Comparison of ENCODE assay signal across 11 cellular contexts in the genomic region with DNA sequence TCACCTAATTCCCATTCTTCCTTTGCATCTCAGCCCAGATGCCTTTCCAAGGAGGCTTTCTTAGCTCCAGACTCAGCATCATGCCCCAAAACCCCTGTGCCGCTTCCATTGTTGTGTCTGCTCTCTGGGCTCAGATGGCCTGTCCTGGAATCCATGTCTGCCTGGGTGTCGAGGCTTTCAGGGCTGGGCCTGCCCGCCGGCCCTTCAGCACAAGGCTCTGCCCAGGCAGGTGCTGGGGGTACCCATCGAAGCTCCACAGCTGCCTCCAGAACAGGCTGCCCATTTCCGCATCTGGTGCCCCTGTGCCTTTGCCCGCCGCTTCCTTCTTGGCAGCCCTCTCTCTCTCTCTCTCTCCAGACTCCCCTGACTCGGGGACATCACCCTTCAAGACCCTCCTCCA. TPM values are rescaled to one million over a fixed set of nuclear protein-coding genes. Genes with fewer than 3 reads are reported as not detected.
DNase-seq lines count a peak whose midpoint lies in the region; ATAC-seq and TF ChIP-seq lines count a peak whose summit lies in the region.
"Had no signal": no experiment of that assay in that cellular context is flagged by ENCODE, and none has a peak within 500 bp of the region (broad histone marks: within the 10 kb centered on the region; RNA-seq: fewer than 3 reads in every experiment).

No MANE protein-coding gene starts in this region.

- H3K9me3 Mint-ChIP-seq in activated T-cell treated with anti-CD3 and anti-CD28 coated beads, Interleukin-2, amount 50 U/mL, for 24 hours: no peaks in the 10 kb centered on the region
- H3K9me3 Mint-ChIP-seq in activated CD8-positive, alpha-beta T cell treated with anti-CD3 and anti-CD28 coated beads for 36 hours: no peaks in the 10 kb centered on the region

- no peak overlapping the region for H3K27ac ChIP-seq in suprapubic skin
- H3K27ac ChIP-seq in transverse colon: no peak overlapping the region
- H3K27ac ChIP-seq: upper lobe of left lung had no signal

- peaks cover 3% of the 10 kb centered on the region for H3K36me3 Mint-ChIP-seq in activated T-cell treated with anti-CD3 and anti-CD28 coated beads, Interleukin-2, amount 50 U/mL, for 24 hours (ENCODE audit: low read depth)
- peaks cover 5% of the 10 kb centered on the region for H3K36me3 Mint-ChIP-seq in activated CD8-positive, alpha-beta T cell treated with anti-CD3 and anti-CD28 coated beads for 36 hours (ENCODE audit: low read depth)

- intact Hi-C loops in activated CD8-positive, alpha-beta T cell treated with anti-CD3 and anti-CD28 coated beads for 36 hours (cut with micrococcal nuclease): no loop called here
- intact Hi-C loops in transverse colon (cut with DNase I; ENCODE audit: low total_unique reads): loop anchor here (5.0 to 10.0 kb wide), 2 partner anchors 208 to 654 kb away; no protein-coding TSS in a partner anchor

- H3K36me3 ChIP-seq in kidney epithelial cell (ENCODE audit: control insufficient read depth, insufficient read depth, low read length): no peaks in the 10 kb centered on the region
- H3K36me3 ChIP-seq in suprapubic skin: no peaks in the 10 kb centered on the region
- H3K36me3 ChIP-seq in transverse colon: no peaks in the 10 kb centered on the region
- H3K36me3 ChIP-seq: BE2C, upper lobe of left lung had no signal

- TF ChIP-seq CTCF in activated CD8-positive, alpha-beta T cell treated with anti-CD3 and anti-CD28 coated beads for 36 hours (IDR thresholded peaks at IDR 0.05): no peak
- TF ChIP-seq CTCF in kidney epithelial cell (IDR thresholded peaks at IDR 0.05; ENCODE audit: insufficient read depth, low read length, poor library complexity, severe bottlenecking) (no peak), suprapubic skin (IDR thresholded peaks at IDR 0.05) (no peak), transverse colon (IDR thresholded peaks at IDR 0.05) (no peak)

- peak overlapping the region; percentile 51 for H3K4me3 ChIP-seq in kidney epithelial cell (ENCODE audit: low read depth, low read length)
- peak overlapping the region; percentile 49 for H3K4me3 ChIP-seq in suprapubic skin
- H3K4me3 ChIP-seq in transverse colon: peak overlapping the region in 1 of 4 donors; percentile 38

- H3K27me3 Mint-ChIP-seq in activated T-cell treated with anti-CD3 and anti-CD28 coated beads, Interleukin-2, amount 50 U/mL, for 24 hours: peaks cover 70% of the 10 kb centered on the region
- peaks cover 52% of the 10 kb centered on the region for H3K27me3 Mint-ChIP-seq in activated CD8-positive, alpha-beta T cell treated with anti-CD3 and anti-CD28 coated beads for 36 hours

- POLR2A ChIA-PET in activated CD8-positive, alpha-beta T cell treated with anti-CD3 and anti-CD28 coated beads for 36 hours (lab: Charles Lee): interaction anchor here (1.3 kb wide), 1 partner anchor 41 kb away, joined by 3 read pairs; no protein-coding TSS in a partner anchor

- 61% methylated on average over 9 of the region's 9 CpGs for WGBS in suprapubic skin
- WGBS in transverse colon (ENCODE audit: low coverage in 1 of 2), 2 donors: 61 to 100% methylated on average over 1 to 9 of the region's 9 CpGs

- TF ChIP-seq EP300 in suprapubic skin (IDR thresholded peaks at IDR 0.05): no peak
- no peak for TF ChIP-seq EP300 in transverse colon (IDR thresholded peaks at IDR 0.05; ENCODE audit: low read depth)

- TF ChIP-seq POLR2A in suprapubic skin (IDR thresholded peaks at IDR 0.05): no peak
- TF ChIP-seq POLR2A in transverse colon (IDR thresholded peaks at IDR 0.05): no peak

- H3K27me3 ChIP-seq in kidney epithelial cell (ENCODE audit: control insufficient read depth, insufficient read depth, low read length): peaks cover 53% of the 10 kb centered on the region
- peaks cover 70% of the 10 kb centered on the region for H3K27me3 ChIP-seq in suprapubic skin
- H3K27me3 ChIP-seq in transverse colon: peaks cover 69% of the 10 kb centered on the region

- H3K4me3 Mint-ChIP-seq in activated T-cell treated with anti-CD3 and anti-CD28 coated beads, Interleukin-2, amount 50 U/mL, for 24 hours: peak overlapping the region; percentile 84
- H3K4me3 Mint-ChIP-seq in activated CD8-positive, alpha-beta T cell treated with anti-CD3 and anti-CD28 coated beads for 36 hours: peak overlapping the region; percentile 76

- H3K9me3 ChIP-seq in suprapubic skin (no peaks in the 10 kb centered on the region), transverse colon (no peaks in the 10 kb centered on the region)
- H3K9me3 ChIP-seq: BE2C, upper lobe of left lung had no signal

- ATAC-seq in activated CD8-positive, alpha-beta T cell treated with anti-CD3 and anti-CD28 coated beads for 36 hours: no peak

- H3K4me1 ChIP-seq in suprapubic skin (peaks cover 24% of the 10 kb centered on the region), transverse colon (peaks cover 0 to 20% (median 16%) of the 10 kb centered on the region in 4 donors)
- H3K4me1 ChIP-seq: BE2C had no signal

- H3K4me1 Mint-ChIP-seq in activated T-cell treated with anti-CD3 and anti-CD28 coated beads, Interleukin-2, amount 50 U/mL, for 24 hours (ENCODE audit: low read depth): peaks cover 24% of the 10 kb centered on the region
- H3K4me1 Mint-ChIP-seq in activated CD8-positive, alpha-beta T cell treated with anti-CD3 and anti-CD28 coated beads for 36 hours (ENCODE audit: low read depth): peaks cover 22% of the 10 kb centered on the region

- no peak for DNase-seq in activated T-cell treated with anti-CD3 and anti-CD28 coated beads, Interleukin-2, amount 50 U/mL, for 24 hours
- DNase-seq in activated T-cell treated with anti-CD3 and anti-CD28 coated beads, Interleukin-2, amount 50 U/mL, for 48 hours: no peak
- no peak for DNase-seq in activated CD8-positive, alpha-beta T cell treated with anti-CD3 and anti-CD28 coated beads for 36 hours
- DNase-seq in kidney epithelial cell (ENCODE audit: low read depth) (no peak), suprapubic skin (ENCODE audit: low spot score in 2 of 2) (no peak), transverse colon (no peak), retina (no peak), hepatic stellate cell (ENCODE audit: low spot score) (no peak)
- DNase-seq: BE2C, NCI-H2171 had no signal

- in situ Hi-C loops in transverse colon (cut with MboI; ENCODE audit: low pct_ligation_motif_present in 1 of 4, low pct_unique_long_range_greater_than_20kb in 1 of 4, low sequenced_read_pairs in 3 of 4): no loop called here

- CTCF ChIA-PET in activated CD8-positive, alpha-beta T cell treated with anti-CD3 and anti-CD28 coated beads for 36 hours (lab: Charles Lee): interaction anchor here (0.7 kb wide), 1 partner anchor 32 kb away, joined by 3 read pairs; no protein-coding TSS in a partner anchor

- no peak overlapping the region for H3K27ac Mint-ChIP-seq in activated T-cell treated with anti-CD3 and anti-CD28 coated beads, Interleukin-2, amount 50 U/mL, for 24 hours
- no peak overlapping the region for H3K27ac Mint-ChIP-seq in activated CD8-positive, alpha-beta T cell treated with anti-CD3 and anti-CD28 coated beads for 36 hours

RNA-seq across cellular contexts. Expression of gene CPXM1, which starts 1.2 kb away (rescaled TPM):
- total RNA-seq in activated CD8-positive, alpha-beta T cell treated with anti-CD3 and anti-CD28 coated beads for 36 hours: 1 to 10 TPM; 2.0 to 2.9 TPM
- total RNA-seq in kidney epithelial cell (68.7 and 97.4 TPM in 2 replicates), suprapubic skin (1 to 10 TPM; 1.5 to 5.1 (median 3.2) TPM), transverse colon (1 to 10 TPM in 2 of 4 donors, under 1 TPM in 2; 0.80 to 2.6 (median 1.0) TPM)

RNA-seq across cellular contexts. Expression of gene C20orf141, which starts 15.5 kb away (rescaled TPM):
- total RNA-seq in activated CD8-positive, alpha-beta T cell treated with anti-CD3 and anti-CD28 coated beads for 36 hours: not detected
- not detected in 2 replicates for total RNA-seq in kidney epithelial cell
- total RNA-seq in suprapubic skin: not detected
- total RNA-seq in transverse colon: not detected
- total RNA-seq: upper lobe of left lung had no signal

RNA-seq across cellular contexts. Expression of gene TMEM239, which starts 16.9 kb away (rescaled TPM):
- total RNA-seq in activated CD8-positive, alpha-beta T cell treated with anti-CD3 and anti-CD28 coated beads for 36 hours: not detected
- total RNA-seq in kidney epithelial cell (not detected in 2 replicates), suprapubic skin (1 to 10 TPM in 1 of 4 donors, not detected in 3; 2.8 TPM), transverse colon (not detected)
- total RNA-seq: upper lobe of left lung had no signal

RNA-seq across cellular contexts. Expression of gene PCED1A, which starts 41.2 kb away (rescaled TPM):
- total RNA-seq in activated CD8-positive, alpha-beta T cell treated with anti-CD3 and anti-CD28 coated beads for 36 hours: 10 to 100 TPM; 33.9 to 34.3 TPM
- total RNA-seq in kidney epithelial cell (30.4 and 35.5 TPM in 2 replicates), suprapubic skin (10 to 100 TPM in 3 of 4 donors, 1 to 10 TPM in 1; 8.0 to 31.1 (median 19.4) TPM), transverse colon (10 to 100 TPM; 15.5 to 85.7 (median 36.6) TPM)

RNA-seq across cellular contexts. Expression of gene VPS16, which starts 41.3 kb away (rescaled TPM):
- 10 to 100 TPM; 34.5 to 38.7 TPM for total RNA-seq in activated CD8-positive, alpha-beta T cell treated with anti-CD3 and anti-CD28 coated beads for 36 hours
- total RNA-seq in kidney epithelial cell (38.6 and 40.4 TPM in 2 replicates), suprapubic skin (10 to 100 TPM; 35.7 to 37.4 (median 36.1) TPM), transverse colon (10 to 100 TPM; 29.2 to 42.2 (median 36.7) TPM)

Comparison
In these comparisons a context has a peak if more than half of its experiments do, and no peak if none do; other contexts are left out.
1. RNA of gene CPXM1, which starts 1.2 kb away (total RNA-seq): 68.7 to 97.4 TPM in kidney epithelial cell; 1.5 to 5.1 TPM in suprapubic skin, 2.0 to 2.9 TPM in activated CD8-positive, alpha-beta T cell treated with anti-CD3 and anti-CD28 coated beads for 36 hours and 0.80 to 2.6 TPM in transverse colon; every median in the first group is over 10 times any median in the second.